Comparison of ENCODE assay signal across 1 cellular context in the genomic region with DNA sequence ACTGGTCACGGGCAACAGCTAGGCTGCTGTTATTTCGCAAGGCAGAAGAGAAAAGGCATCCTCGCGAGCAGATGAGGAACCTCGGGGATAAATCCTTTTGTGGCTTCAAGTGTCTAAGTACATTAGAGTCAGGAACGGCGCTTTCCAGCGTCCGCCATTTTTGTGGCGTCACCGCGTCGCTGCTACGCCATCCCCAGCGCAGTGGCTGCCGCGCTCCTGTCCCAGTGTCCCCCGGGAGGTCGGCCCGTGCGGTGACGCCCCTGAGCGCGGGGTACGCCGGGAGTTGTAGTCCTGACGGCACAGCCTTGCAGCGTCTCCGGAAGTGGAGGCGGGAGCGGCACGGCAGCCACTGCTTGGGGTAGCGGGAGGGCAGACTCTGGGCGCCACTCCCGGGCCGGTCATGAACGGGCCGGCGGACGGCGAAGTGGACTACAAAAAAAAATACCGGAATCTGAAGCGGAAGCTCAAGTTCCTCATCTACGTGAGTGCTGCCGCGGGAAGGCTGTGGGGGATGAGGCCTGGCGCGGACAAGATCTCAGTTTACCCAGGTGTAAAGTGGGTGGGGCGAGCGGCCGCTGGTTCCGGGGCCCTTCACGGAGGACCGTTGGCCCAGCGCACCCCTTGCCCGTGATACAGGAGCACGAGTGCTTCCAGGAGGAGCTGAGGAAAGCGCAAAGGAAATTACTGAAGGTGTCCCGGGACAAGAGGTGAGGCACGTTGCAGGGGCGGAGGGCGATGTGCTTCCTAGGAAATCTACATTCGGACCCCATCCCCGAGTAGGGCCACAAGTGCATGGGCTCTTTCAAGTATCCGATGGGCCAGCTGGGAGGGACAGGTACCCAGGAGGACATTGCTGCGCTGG.
TF ChIP-seq lines count a peak whose summit lies in the region.

A gene with protein sequence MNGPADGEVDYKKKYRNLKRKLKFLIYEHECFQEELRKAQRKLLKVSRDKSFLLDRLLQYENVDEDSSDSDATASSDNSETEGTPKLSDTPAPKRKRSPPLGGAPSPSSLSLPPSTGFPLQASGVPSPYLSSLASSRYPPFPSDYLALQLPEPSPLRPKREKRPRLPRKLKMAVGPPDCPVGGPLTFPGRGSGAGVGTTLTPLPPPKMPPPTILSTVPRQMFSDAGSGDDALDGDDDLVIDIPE (plus strand): TSS at position 331 of the 862 bp plus-strand sequence. CDS start 70 bp downstream, at position 401.

TF ChIP-seq in HepG2, 621 proteins besides CTCF, POLR2A, EP300 and RAD21 (continued from another document and continues in another):
- TF ChIP-seq ZBTB34 (CRISPR knock-in tag; IDR thresholded peaks at IDR 0.05): no peak; the same call in 1 of the 2 replicates
- TF ChIP-seq MTA1 (CRISPR knock-in tag; IDR thresholded peaks at IDR 0.05; ENCODE audit: borderline replicate concordance): no peak
- 0 out of 2 replicates have a peak, but pooled peaks have one; percentile 47 for TF ChIP-seq ZNF124 (CRISPR knock-in tag; IDR thresholded peaks at IDR 0.05)
- TF ChIP-seq HMGXB3 (CRISPR knock-in tag; IDR thresholded peaks at IDR 0.05; ENCODE audit: borderline replicate concordance): peak; percentile 83
- TF ChIP-seq EZH2 (conservative IDR thresholded peaks at IDR 0.05; ENCODE audit: low read depth, low read length): no peak
- TF ChIP-seq ZNF350 (CRISPR knock-in tag; IDR thresholded peaks at IDR 0.05; ENCODE audit: borderline replicate concordance, low read depth): peak; percentile 95
- TF ChIP-seq NCOR1 (IDR thresholded peaks at IDR 0.05; ENCODE audit: borderline replicate concordance, low read length): 0 out of 2 replicates have a peak, but pooled peaks have one; percentile 36
- peak; percentile 51 for TF ChIP-seq MTERF4 (CRISPR knock-in tag; IDR thresholded peaks at IDR 0.05)
- TF ChIP-seq ETV6 (CRISPR knock-in tag; conservative IDR thresholded peaks at IDR 0.05): 0 out of 2 replicates have a peak, but pooled peaks have one; percentile 33
- TF ChIP-seq CENPT (CRISPR knock-in tag; IDR thresholded peaks at IDR 0.05; ENCODE audit: low read depth): 0 out of 2 replicates have a peak, but pooled peaks have one; percentile 27
- TF ChIP-seq ZNF841 (CRISPR knock-in tag; IDR thresholded peaks at IDR 0.05; ENCODE audit: borderline replicate concordance): no peak
- TF ChIP-seq ZSCAN9 (CRISPR knock-in tag; IDR thresholded peaks at IDR 0.05; ENCODE audit: borderline replicate concordance): peak; percentile 93
- no peak for TF ChIP-seq SETDB1 (CRISPR knock-in tag; IDR thresholded peaks at IDR 0.05; ENCODE audit: borderline replicate concordance)
- TF ChIP-seq RBM22 (optimal IDR thresholded peaks at IDR 0.05; ENCODE audit: low read length): no peak
- TF ChIP-seq IRF2 (CRISPR knock-in tag; IDR thresholded peaks at IDR 0.05): peak; percentile 98
- TF ChIP-seq, protein P1, sequence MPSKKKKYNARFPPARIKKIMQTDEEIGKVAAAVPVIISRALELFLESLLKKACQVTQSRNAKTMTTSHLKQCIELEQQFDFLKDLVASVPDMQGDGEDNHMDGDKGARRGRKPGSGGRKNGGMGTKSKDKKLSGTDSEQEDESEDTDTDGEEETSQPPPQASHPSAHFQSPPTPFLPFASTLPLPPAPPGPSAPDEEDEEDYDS (CRISPR knock-in tag; IDR thresholded peaks at IDR 0.05): peak; percentile 90
- no peak; the same call in 1 of the 2 replicates for TF ChIP-seq SMAD9 (CRISPR knock-in tag; IDR thresholded peaks at IDR 0.05)
- no peak for TF ChIP-seq ZNF460 (CRISPR knock-in tag; IDR thresholded peaks at IDR 0.05; ENCODE audit: borderline replicate concordance)
- TF ChIP-seq, protein P2, sequence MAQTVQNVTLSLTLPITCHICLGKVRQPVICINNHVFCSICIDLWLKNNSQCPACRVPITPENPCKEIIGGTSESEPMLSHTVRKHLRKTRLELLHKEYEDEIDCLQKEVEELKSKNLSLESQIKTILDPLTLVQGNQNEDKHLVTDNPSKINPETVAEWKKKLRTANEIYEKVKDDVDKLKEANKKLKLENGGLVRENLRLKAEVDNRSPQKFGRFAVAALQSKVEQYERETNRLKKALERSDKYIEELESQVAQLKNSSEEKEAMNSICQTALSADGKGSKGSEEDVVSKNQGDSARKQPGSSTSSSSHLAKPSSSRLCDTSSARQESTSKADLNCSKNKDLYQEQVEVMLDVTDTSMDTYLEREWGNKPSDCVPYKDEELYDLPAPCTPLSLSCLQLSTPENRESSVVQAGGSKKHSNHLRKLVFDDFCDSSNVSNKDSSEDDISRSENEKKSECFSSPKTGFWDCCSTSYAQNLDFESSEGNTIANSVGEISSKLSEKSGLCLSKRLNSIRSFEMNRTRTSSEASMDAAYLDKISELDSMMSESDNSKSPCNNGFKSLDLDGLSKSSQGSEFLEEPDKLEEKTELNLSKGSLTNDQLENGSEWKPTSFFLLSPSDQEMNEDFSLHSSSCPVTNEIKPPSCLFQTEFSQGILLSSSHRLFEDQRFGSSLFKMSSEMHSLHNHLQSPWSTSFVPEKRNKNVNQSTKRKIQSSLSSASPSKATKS (CRISPR knock-in tag; IDR thresholded peaks at IDR 0.05): peak; percentile 92; the same call in 1 of the 2 replicates
- TF ChIP-seq NCOA1 (CRISPR knock-in tag; IDR thresholded peaks at IDR 0.05): 0 out of 2 replicates have a peak, but pooled peaks have one; percentile 58
- TF ChIP-seq ZNF326 (CRISPR knock-in tag; IDR thresholded peaks at IDR 0.05; ENCODE audit: borderline replicate concordance): no peak; the same call in 1 of the 2 replicates
- TF ChIP-seq TEAD2 (CRISPR knock-in tag; IDR thresholded peaks at IDR 0.05): no peak
- TF ChIP-seq MED13 (CRISPR knock-in tag; IDR thresholded peaks at IDR 0.05): peak; percentile 38
- TF ChIP-seq XBP1 (CRISPR knock-in tag; IDR thresholded peaks at IDR 0.05): no peak; the same call in 1 of the 2 replicates
- TF ChIP-seq ETS1 (CRISPR knock-in tag; IDR thresholded peaks at IDR 0.05): peak; percentile 34; the same call in 1 of the 2 replicates
- no peak for TF ChIP-seq FLYWCH1 (CRISPR knock-in tag; IDR thresholded peaks at IDR 0.05)
- TF ChIP-seq EHMT2 (IDR thresholded peaks at IDR 0.05; ENCODE audit: borderline replicate concordance, low read depth, low read length): no peak
- TF ChIP-seq, protein P3, sequence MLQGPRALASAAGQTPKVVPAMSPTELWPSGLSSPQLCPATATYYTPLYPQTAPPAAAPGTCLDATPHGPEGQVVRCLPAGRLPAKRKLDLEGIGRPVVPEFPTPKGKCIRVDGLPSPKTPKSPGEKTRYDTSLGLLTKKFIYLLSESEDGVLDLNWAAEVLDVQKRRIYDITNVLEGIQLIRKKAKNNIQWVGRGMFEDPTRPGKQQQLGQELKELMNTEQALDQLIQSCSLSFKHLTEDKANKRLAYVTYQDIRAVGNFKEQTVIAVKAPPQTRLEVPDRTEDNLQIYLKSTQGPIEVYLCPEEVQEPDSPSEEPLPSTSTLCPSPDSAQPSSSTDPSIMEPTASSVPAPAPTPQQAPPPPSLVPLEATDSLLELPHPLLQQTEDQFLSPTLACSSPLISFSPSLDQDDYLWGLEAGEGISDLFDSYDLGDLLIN (CRISPR knock-in tag; IDR thresholded peaks at IDR 0.05; ENCODE audit: borderline replicate concordance): peak; percentile 68; the same call in 1 of the 2 replicates
- no peak; the same call in none of the 2 replicates for TF ChIP-seq KLF9 (CRISPR knock-in tag; IDR thresholded peaks at IDR 0.05; ENCODE audit: low read depth)
- TF ChIP-seq ZMYM4 (CRISPR knock-in tag; IDR thresholded peaks at IDR 0.05): peak; percentile 55
- TF ChIP-seq RFXAP (CRISPR knock-in tag; IDR thresholded peaks at IDR 0.05; ENCODE audit: borderline replicate concordance): peak; percentile 91
- 0 out of 2 replicates have a peak, but pooled peaks have one; percentile 34 for TF ChIP-seq ZNF713 (CRISPR knock-in tag; IDR thresholded peaks at IDR 0.05)
- TF ChIP-seq NFAT5 (CRISPR knock-in tag; IDR thresholded peaks at IDR 0.05): peak; percentile 61; the same call in 1 of the 2 replicates
- TF ChIP-seq ZNF282 (IDR thresholded peaks at IDR 0.05; ENCODE audit: partially characterized antibody): no peak
